ENCODE assay signal across 8 cellular contexts in the genomic region with DNA sequence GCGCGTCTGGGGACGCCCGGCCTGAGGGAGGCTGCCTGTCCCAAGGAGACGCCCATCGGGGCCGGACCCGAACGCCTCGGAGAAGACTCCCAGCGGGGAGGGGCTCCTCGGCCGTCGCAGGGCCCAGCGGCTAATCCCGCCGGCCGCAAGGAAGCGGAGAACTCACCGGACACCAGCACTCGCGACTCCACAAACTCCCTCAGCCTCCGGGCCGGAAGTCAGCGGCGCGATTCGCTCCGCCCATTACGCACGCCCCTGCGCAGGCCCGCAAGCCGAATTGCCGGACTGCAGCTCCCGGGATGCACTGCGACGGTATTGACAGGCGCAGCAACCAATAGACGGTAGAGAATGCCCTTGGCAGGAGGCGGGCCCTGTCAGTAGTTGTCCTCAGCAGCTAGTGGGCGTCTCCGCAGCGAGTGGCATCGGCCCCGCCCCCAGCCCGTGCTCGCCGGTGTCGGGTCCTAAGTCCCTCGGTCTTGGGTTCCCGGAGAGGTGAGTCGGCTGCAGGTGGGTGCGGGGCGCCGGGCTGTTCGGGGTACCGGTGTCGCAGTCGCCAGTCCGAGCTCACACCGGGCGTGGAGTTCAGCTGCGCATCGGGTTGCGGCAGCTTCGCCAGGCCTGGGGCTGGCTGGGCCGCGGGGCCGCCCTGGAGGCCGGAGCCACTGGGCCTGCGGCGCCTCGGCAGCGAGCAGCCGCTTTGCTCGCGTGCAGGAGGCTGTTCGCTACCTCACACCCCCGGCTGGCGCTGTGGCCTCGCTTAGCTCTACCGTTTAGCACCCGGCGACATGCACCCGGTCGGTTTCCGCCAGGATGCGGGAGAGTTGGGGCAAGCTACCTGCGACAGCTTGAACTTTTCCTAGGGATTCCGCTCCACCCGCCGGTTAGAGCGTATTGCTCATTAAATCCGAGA. TPM values are rescaled to one million over a fixed set of nuclear protein-coding genes. Genes with fewer than 3 reads are reported as not detected.
DNase-seq lines count a peak whose midpoint lies in the region; ATAC-seq and TF ChIP-seq lines count a peak whose summit lies in the region.

TSS of gene ZNF174 (plus strand) at position 437 of the 910 bp plus-strand sequence. CDS start 790 bp downstream, outside the sequence.
TSS of gene ZSCAN32 (minus strand) at position 226 of the 910 bp plus-strand sequence. CDS start 3,447 bp downstream, outside the sequence.

- H3K27ac Mint-ChIP-seq in activated naive CD4-positive, alpha-beta T cell treated with anti-CD3 and anti-CD28 coated beads, Interleukin-2, amount 50 U/mL, for 72 hours: peak within 1 kb of the TSS; percentile 91 to 95
- peak within 1 kb of the TSS; percentile 89 for H3K27ac Mint-ChIP-seq in glutamatergic neuron (ENCODE audit: unreplicated experiment)
- peak within 1 kb of the TSS; percentile 85 for H3K27ac Mint-ChIP-seq in osteocyte (ENCODE audit: unreplicated experiment)

- H3K36me3 Mint-ChIP-seq in activated naive CD4-positive, alpha-beta T cell treated with anti-CD3 and anti-CD28 coated beads, Interleukin-2, amount 50 U/mL, for 72 hours: peaks cover 71 to 78% of the 10 kb centered on the region in 2 donors
- H3K36me3 Mint-ChIP-seq in glutamatergic neuron (ENCODE audit: unreplicated experiment) (peaks cover 44% of the 10 kb centered on the region), osteocyte (ENCODE audit: unreplicated experiment) (peaks cover 57% of the 10 kb centered on the region)

- peaks cover 10% of the 10 kb centered on the region for H3K9me3 ChIP-seq in thymus (ENCODE audit: control insufficient read depth)

- peaks cover 27 to 30% of the 10 kb centered on the region in 2 donors for H3K9me3 Mint-ChIP-seq in activated naive CD4-positive, alpha-beta T cell treated with anti-CD3 and anti-CD28 coated beads, Interleukin-2, amount 50 U/mL, for 72 hours
- H3K9me3 Mint-ChIP-seq in glutamatergic neuron (ENCODE audit: unreplicated experiment): peaks cover 6% of the 10 kb centered on the region
- H3K9me3 Mint-ChIP-seq in osteocyte (ENCODE audit: unreplicated experiment): peaks cover 24% of the 10 kb centered on the region

- peak within 1 kb of the TSS; percentile 72 for H3K4me3 ChIP-seq in thymus (ENCODE audit: low read length)

- TF ChIP-seq CTCF in GM10266 (IDR thresholded peaks at IDR 0.05; ENCODE audit: control insufficient read depth, insufficient read depth, low read depth, missing control alignments) (no peak), glutamatergic neuron (IDR thresholded peaks at IDR 0.05; ENCODE audit: partially characterized antibody, unreplicated experiment) (no peak), osteocyte (IDR thresholded peaks at IDR 0.05) (no peak)

- peak within 1 kb of the TSS; percentile 90 for H3K27ac ChIP-seq in thymus (ENCODE audit: low read depth)

- H3K27me3 Mint-ChIP-seq in glutamatergic neuron (ENCODE audit: unreplicated experiment) (peaks cover 4% of the 10 kb centered on the region), osteocyte (ENCODE audit: unreplicated experiment) (no peaks in the 10 kb centered on the region)

- H3K4me1 Mint-ChIP-seq in glutamatergic neuron (ENCODE audit: low read depth, unreplicated experiment): peaks cover 10% of the 10 kb centered on the region
- peaks cover 14% of the 10 kb centered on the region for H3K4me1 Mint-ChIP-seq in osteocyte (ENCODE audit: unreplicated experiment)

- peaks cover 40% of the 10 kb centered on the region for H3K36me3 ChIP-seq in thymus (ENCODE audit: control insufficient read depth, insufficient read depth)

- peak; percentile 97 for ATAC-seq in HG02610 (IDR thresholded peaks at IDR 0.05; ENCODE audit: unreplicated experiment)
- peak; percentile 99 for ATAC-seq in activated naive CD4-positive, alpha-beta T cell treated with anti-CD3 and anti-CD28 coated beads, Interleukin-2, amount 50 U/mL, for 72 hours

- peak; percentile 100 for DNase-seq in GM10266 (ENCODE audit: extremely low spot score)
- DNase-seq in NCI-H1092 treated with DMSO at 0.1 percent for 48 hours (lab: John Stamatoyannopoulos, UW): peak; percentile 99
- DNase-seq in SKM-1 (lab: John Stamatoyannopoulos, UW; ENCODE audit: unreplicated experiment): peak; percentile 99
- peak; percentile 99 for DNase-seq in activated naive CD4-positive, alpha-beta T cell treated with anti-CD3 and anti-CD28 coated beads, Interleukin-2, amount 50 U/mL, for 72 hours (ENCODE audit: low spot score in 2 of 2)
- DNase-seq in glutamatergic neuron: peak; percentile 98
- peak; percentile 99 for DNase-seq in osteocyte (ENCODE audit: extremely low spot score, unreplicated experiment)

- H3K27me3 ChIP-seq in thymus (ENCODE audit: control insufficient read depth, insufficient read depth): no peaks in the 10 kb centered on the region

- peaks cover 11% of the 10 kb centered on the region for H3K4me1 ChIP-seq in thymus (ENCODE audit: control insufficient read depth, insufficient read depth, low read length)

- under 1% methylated on average over 95 of the region's 95 CpGs for WGBS in thymus

- H3K4me3 Mint-ChIP-seq in glutamatergic neuron (ENCODE audit: unreplicated experiment) (peak within 1 kb of the TSS; percentile 98), osteocyte (ENCODE audit: unreplicated experiment) (peak within 1 kb of the TSS; percentile 88)

RNA-seq across cellular contexts. Expression of gene ZNF174, which starts in this region (rescaled TPM):
- 1 to 10 TPM; 5.2 to 7.7 TPM for total RNA-seq in activated naive CD4-positive, alpha-beta T cell treated with anti-CD3 and anti-CD28 coated beads, Interleukin-2, amount 50 U/mL, for 72 hours
- total RNA-seq in glutamatergic neuron (ENCODE audit: unreplicated experiment) (16.3 TPM), osteocyte (13.7 and 14.1 TPM in 2 replicates)
- 7.0 TPM for polyA plus RNA-seq in thymus

RNA-seq across cellular contexts. Expression of gene ZSCAN32, which starts in this region (rescaled TPM):
- total RNA-seq in activated naive CD4-positive, alpha-beta T cell treated with anti-CD3 and anti-CD28 coated beads, Interleukin-2, amount 50 U/mL, for 72 hours: 10 to 100 TPM in 1 of 2 donors, 1 to 10 TPM in 1; 7.6 to 14.1 TPM
- 14.9 TPM for total RNA-seq in glutamatergic neuron (ENCODE audit: unreplicated experiment)
- total RNA-seq in osteocyte: 14.3 and 14.5 TPM in 2 replicates
- 16.3 TPM for polyA plus RNA-seq in thymus

Comparison
In these comparisons a context has a peak if more than half of its experiments do, and no peak if none do; other contexts are left out.
1. Peak in every context shown above with its lines: DNase-seq, ATAC-seq, H3K4me3 ChIP-seq and H3K27ac ChIP-seq.